ENCODE assay signal across 9 cellular contexts in genomic region chr9:16626577-16627130, GRCh38.
DNase-seq lines count a peak whose midpoint lies in the region; ATAC-seq and TF ChIP-seq lines count a peak whose summit lies in the region.
"Had no signal": no experiment of that assay in that cellular context is flagged by ENCODE, and none has a peak within 500 bp of the region (broad histone marks: within the 10 kb centered on the region; RNA-seq: fewer than 3 reads in every experiment).

No MANE protein-coding gene starts in this region.

- DNase-seq in MCF 10A (ENCODE audit: unreplicated experiment) (peak; percentile 33), mammary epithelial cell (no peak), adipocyte (ENCODE audit: low read depth) (peak; percentile 90), iris pigment epithelial cell (ENCODE audit: low read depth) (peak; percentile 90), colonic mucosa (no peak), T-helper 17 cell (no peak), HAP-1 (ENCODE audit: low spot score in 2 of 2) (no peak)
- no peak for DNase-seq in CD4-positive, alpha-beta memory T cell

- H3K4me1 ChIP-seq in mammary epithelial cell (ENCODE audit: insufficient read depth, low read length) = no peaks in the 10 kb centered on the region
- H3K4me1 ChIP-seq in adipocyte (ENCODE audit: control insufficient read depth, insufficient read depth, low read length) = peaks cover 50% of the 10 kb centered on the region
- H3K4me1 ChIP-seq in colonic mucosa = no peaks in the 10 kb centered on the region
- no peaks in the 10 kb centered on the region for H3K4me1 ChIP-seq in CD4-positive, alpha-beta memory T cell (ENCODE audit: insufficient read depth, low read length)
- peaks cover 21% of the 10 kb centered on the region for H3K4me1 ChIP-seq in HAP-1

- no peaks in the 10 kb centered on the region for H3K79me2 ChIP-seq in mammary epithelial cell (ENCODE audit: insufficient read depth, low read length)

- H3K27me3 ChIP-seq in mammary epithelial cell (ENCODE audit: insufficient read depth, low read length) = no peaks in the 10 kb centered on the region
- no peaks in the 10 kb centered on the region for H3K27me3 ChIP-seq in adipocyte (replicated peaks; ENCODE audit: control insufficient read depth, insufficient read depth, low read length)
- no peaks in the 10 kb centered on the region for H3K27me3 ChIP-seq in colonic mucosa
- no peaks in the 10 kb centered on the region for H3K27me3 ChIP-seq in CD4-positive, alpha-beta memory T cell (ENCODE audit: insufficient read depth, low read length)
- no peaks in the 10 kb centered on the region for H3K27me3 ChIP-seq in HAP-1 (ENCODE audit: low read depth)

- H3K27me3 Mint-ChIP-seq in MCF 10A (ENCODE audit: insufficient read depth, unreplicated experiment) = no peaks in the 10 kb centered on the region
- no peaks in the 10 kb centered on the region for H3K27me3 Mint-ChIP-seq in CD4-positive, alpha-beta memory T cell
- no peaks in the 10 kb centered on the region for H3K27me3 Mint-ChIP-seq in T-helper 17 cell
- H3K27me3 Mint-ChIP-seq: B cell had no signal

- H3K9me3 Mint-ChIP-seq in MCF 10A (ENCODE audit: unreplicated experiment) = no peaks in the 10 kb centered on the region
- H3K9me3 Mint-ChIP-seq in CD4-positive, alpha-beta memory T cell = peaks cover 0 to 12% (median 1%) of the 10 kb centered on the region in 8 donors

- no peak overlapping the region for H2AFZ ChIP-seq in mammary epithelial cell (ENCODE audit: low read depth, low read length)

- POLR2A ChIA-PET in MCF 10A (lab: Yijun Ruan, JAX) = no interaction called here
- POLR2A ChIA-PET in CD4-positive, alpha-beta memory T cell (lab: Charles Lee; ENCODE audit: partially characterized antibody) = no interaction called here

- H3K9ac ChIP-seq in mammary epithelial cell (ENCODE audit: insufficient read depth, low read length) = no peak overlapping the region
- peak overlapping the region; percentile 81 for H3K9ac ChIP-seq in adipocyte (ENCODE audit: low read length)
- no peak overlapping the region for H3K9ac ChIP-seq in colonic mucosa (ENCODE audit: low read depth in 2 of 2, low read length in 2 of 2)

- no peaks in the 10 kb centered on the region for H4K20me1 ChIP-seq in mammary epithelial cell (ENCODE audit: insufficient read depth, low read length)

- BruUV-seq in MCF 10A (replicated peaks; lab: Mats Ljungman, UMichigan) = no TSS peak
- no TSS peak for BruUV-seq in mammary epithelial cell (replicated peaks; lab: Mats Ljungman, UMichigan)

- H3K36me3 ChIP-seq in mammary epithelial cell (ENCODE audit: insufficient read depth, low read length) (no peaks in the 10 kb centered on the region), adipocyte (ENCODE audit: control insufficient read depth, insufficient read depth, low read length, severe bottlenecking) (no peaks in the 10 kb centered on the region), colonic mucosa (no peaks in the 10 kb centered on the region), HAP-1 (replicated peaks) (no peaks in the 10 kb centered on the region)
- H3K36me3 ChIP-seq in CD4-positive, alpha-beta memory T cell (ENCODE audit: insufficient read depth, low read length) = no peaks in the 10 kb centered on the region

- in situ Hi-C loops in mammary epithelial cell (cut with MboI; ENCODE audit: low sequenced_read_pairs in 2 of 2) = no loop called here
- in situ Hi-C loops in HAP-1 (cut with MboI; ENCODE audit: low sequenced_read_pairs) = no loop called here

- CTCF ChIA-PET in MCF 10A (lab: Yijun Ruan, JAX) = interaction anchor here (1.1 kb wide), 1 partner anchor 9 kb away, joined by 4 read pairs; no protein-coding TSS in a partner anchor
- CTCF ChIA-PET in mammary epithelial cell (lab: Charles Lee; ENCODE audit: low non-redundant PET) = no interaction called here
- CTCF ChIA-PET in CD4-positive, alpha-beta memory T cell (lab: Charles Lee; ENCODE audit: partially characterized antibody) = no interaction called here

- 88% methylated on average over 13 of the region's 13 CpGs for WGBS in mammary epithelial cell (ENCODE audit: low coverage, missing lambda C conversion rate)

- no peak for ATAC-seq in T-helper 17 cell

- TF ChIP-seq CTCF in MCF 10A (IDR thresholded peaks at IDR 0.05; ENCODE audit: unreplicated experiment) = no peak
- no peak for TF ChIP-seq CTCF in mammary epithelial cell (conservative IDR thresholded peaks at IDR 0.05 in 1 of 2, IDR thresholded peaks at IDR 0.05 in 1 of 2; ENCODE audit: extremely low read depth in 1 of 2, insufficient read depth in 1 of 2, low read depth in 1 of 2, low read length in 2 of 2)
- no peak for TF ChIP-seq CTCF in colonic mucosa (IDR thresholded peaks at IDR 0.05)

- intact Hi-C loops in MCF 10A (cut with micrococcal nuclease) (no loop called here), mammary epithelial cell (cut with micrococcal nuclease) (no loop called here), colonic mucosa (cut with DNase I) (no loop called here)
- intact Hi-C loops in CD4-positive, alpha-beta memory T cell (cut with micrococcal nuclease) = no loop called here

- no peak overlapping the region for H3K4me3 Mint-ChIP-seq in MCF 10A (ENCODE audit: unreplicated experiment)
- no peak overlapping the region for H3K4me3 Mint-ChIP-seq in CD4-positive, alpha-beta memory T cell
- H3K4me3 Mint-ChIP-seq in T-helper 17 cell = no peak overlapping the region
- H3K4me3 Mint-ChIP-seq: B cell had no signal

- no peak overlapping the region for H3K4me2 ChIP-seq in mammary epithelial cell (ENCODE audit: insufficient read depth, low read depth, low read length)

- no peak overlapping the region for H3K27ac ChIP-seq in mammary epithelial cell (ENCODE audit: insufficient read depth, low read depth, low read length)
- H3K27ac ChIP-seq in colonic mucosa = no peak overlapping the region
- H3K27ac ChIP-seq in CD4-positive, alpha-beta memory T cell (ENCODE audit: low read depth, low read length) = no peak overlapping the region

- H3K4me1 Mint-ChIP-seq in MCF 10A (ENCODE audit: insufficient read depth, unreplicated experiment) = no peaks in the 10 kb centered on the region
- H3K4me1 Mint-ChIP-seq in CD4-positive, alpha-beta memory T cell = no peaks in the 10 kb centered on the region
- H3K4me1 Mint-ChIP-seq in T-helper 17 cell = no peaks in the 10 kb centered on the region
- H3K4me1 Mint-ChIP-seq: B cell had no signal

- H3K9me3 ChIP-seq in mammary epithelial cell (replicated peaks; ENCODE audit: insufficient read depth, low read length) (no peaks in the 10 kb centered on the region), adipocyte (ENCODE audit: control insufficient read depth, low read length) (no peaks in the 10 kb centered on the region), colonic mucosa (no peaks in the 10 kb centered on the region), T-helper 17 cell (ENCODE audit: control insufficient read depth, low read length, poor library complexity, severe bottlenecking) (no peaks in the 10 kb centered on the region), HAP-1 (no peaks in the 10 kb centered on the region)
- no peaks in the 10 kb centered on the region for H3K9me3 ChIP-seq in CD4-positive, alpha-beta memory T cell (ENCODE audit: control insufficient read depth in 1 of 2, low read length in 2 of 2)

- no peak overlapping the region for H3K4me3 ChIP-seq in mammary epithelial cell (replicated peaks in 1 of 3; ENCODE audit: insufficient read depth in 1 of 3, low read depth in 2 of 3, low read length in 3 of 3)
- H3K4me3 ChIP-seq in adipocyte (ENCODE audit: low read length) = peak overlapping the region; percentile 53
- no peak overlapping the region for H3K4me3 ChIP-seq in colonic mucosa
- no peak overlapping the region for H3K4me3 ChIP-seq in CD4-positive, alpha-beta memory T cell (ENCODE audit: low read length in 2 of 2)
- H3K4me3 ChIP-seq in HAP-1 = no peak overlapping the region

- dilution Hi-C loops in mammary epithelial cell (cut with HindIII; ENCODE audit: low sequenced_read_pairs) = no loop called here

- H3K36me3 Mint-ChIP-seq in MCF 10A (ENCODE audit: insufficient read depth, unreplicated experiment) (no peaks in the 10 kb centered on the region), T-helper 17 cell (ENCODE audit: low read depth) (no peaks in the 10 kb centered on the region)
- H3K36me3 Mint-ChIP-seq in CD4-positive, alpha-beta memory T cell = no peaks in the 10 kb centered on the region

- no peak overlapping the region for H3K27ac Mint-ChIP-seq in MCF 10A (ENCODE audit: low read depth, unreplicated experiment)
- H3K27ac Mint-ChIP-seq in CD4-positive, alpha-beta memory T cell = no peak overlapping the region
- no peak overlapping the region for H3K27ac Mint-ChIP-seq in T-helper 17 cell
- H3K27ac Mint-ChIP-seq: B cell had no signal

Comparison
In these comparisons a context has a peak if more than half of its experiments do, and no peak if none do; other contexts are left out.
1. DNase-seq: peak in MCF 10A (single experiment), adipocyte (single experiment) and iris pigment epithelial cell (single experiment); none in mammary epithelial cell (single experiment), colonic mucosa (single experiment), CD4-positive, alpha-beta memory T cell (0 of 5), T-helper 17 cell (0 of 3) and HAP-1 (0 of 2).